In genomic region chr9:81686614-81687520, GRCh38 we compare ENCODE assay signal across 8 cellular contexts. TPM values are rescaled to one million over a fixed set of nuclear protein-coding genes. Genes with fewer than 3 reads are reported as not detected.
DNase-seq lines count a peak whose midpoint lies in the region; ATAC-seq and TF ChIP-seq lines count a peak whose summit lies in the region.

No MANE protein-coding gene starts in this region.

- H3K27ac ChIP-seq in CD8-positive, alpha-beta T cell (ENCODE audit: low read depth, low read length): no peak overlapping the region
- H3K27ac ChIP-seq in HEK293 (ENCODE audit: extremely low read depth, low read depth, low read length) (peak overlapping the region; percentile 97), mesodermal cell (ENCODE audit: low read depth, low read length, severe bottlenecking) (peak overlapping the region; percentile 41), substantia nigra (ENCODE audit: low read depth, low read length, poor library complexity, severe bottlenecking) (peak overlapping the region; percentile 47)

- H3K4me1 Mint-ChIP-seq in CD8-positive, alpha-beta T cell (ENCODE audit: low read depth): peaks cover 21% of the 10 kb centered on the region

- peak overlapping the region; percentile 26 for H3K4me3 ChIP-seq in CD8-positive, alpha-beta T cell (ENCODE audit: low read depth, low read length)
- H3K4me3 ChIP-seq in HEK293 (ENCODE audit: low read depth, low read length) (peak overlapping the region; percentile 97), mesodermal cell (ENCODE audit: extremely low read depth, insufficient read depth, low read length, poor library complexity, severe bottlenecking) (peak overlapping the region; percentile 76)

- POLR2A ChIA-PET in CD8-positive, alpha-beta T cell (lab: Charles Lee): no interaction called here
- POLR2A ChIA-PET in HEK293 (lab: Yijun Ruan, JAX): no interaction called here

- peaks cover 18% of the 10 kb centered on the region for H3K4me1 ChIP-seq in CD8-positive, alpha-beta T cell (ENCODE audit: insufficient read depth, low read length)
- H3K4me1 ChIP-seq in HEK293 (ENCODE audit: control insufficient read depth, insufficient read depth, low read length): peaks cover 16% of the 10 kb centered on the region
- peaks cover 18% of the 10 kb centered on the region for H3K4me1 ChIP-seq in mesodermal cell (ENCODE audit: control insufficient read depth, insufficient read depth, low read length, poor library complexity, severe bottlenecking)

- H3K27ac Mint-ChIP-seq in CD8-positive, alpha-beta T cell: no peak overlapping the region

- no peaks in the 10 kb centered on the region for H3K36me3 ChIP-seq in CD8-positive, alpha-beta T cell (ENCODE audit: insufficient read depth, low read length)
- H3K36me3 ChIP-seq in HEK293 (ENCODE audit: control insufficient read depth in 2 of 2, insufficient read depth in 1 of 2, low read length in 2 of 2) (peaks cover 3 to 37% of the 10 kb centered on the region in 2 experiments), mesodermal cell (ENCODE audit: control insufficient read depth, insufficient read depth, low read length) (peaks cover 32% of the 10 kb centered on the region)

- no peak for ATAC-seq in CD8-positive, alpha-beta T cell
- peak; percentile 23 for ATAC-seq in esophagus mucosa
- ATAC-seq in GM21825 (IDR thresholded peaks at IDR 0.05; ENCODE audit: unreplicated experiment): no peak

- TF ChIP-seq CTCF in CD8-positive, alpha-beta T cell (IDR thresholded peaks at IDR 0.05): no peak
- TF ChIP-seq CTCF in HEK293 (tag by site-specific recombination; IDR thresholded peaks at IDR 0.05): peak; percentile 63; the same call in 1 of the 2 replicates

- DNase-seq in CD8-positive, alpha-beta T cell: peak in 5 of 7 experiments; percentile 18 to 55 (median 36)
- DNase-seq in NCI-H2081 treated with DMSO at 0.1 percent for 48 hours (lab: John Stamatoyannopoulos, UW) (peak; percentile 68), substantia nigra (lab: John Stamatoyannopoulos, UW) (peak in 47 of 49 donors; percentile 17 to 85 (median 70))
- peak; percentile 5 to 24 for DNase-seq in activated CD4-positive, alpha-beta T cell treated with anti-CD3 and anti-CD28 coated beads, Interleukin-2, amount 50 U/mL, for 48 hours

- intact Hi-C loops in CD8-positive, alpha-beta T cell (cut with DNase I, micrococcal nuclease): loop anchor here in 1 of 2 experiments (5.0 kb wide), 1 partner anchor 90 kb away; no protein-coding TSS in a partner anchor

- no peaks in the 10 kb centered on the region for H3K9me3 ChIP-seq in CD8-positive, alpha-beta T cell (ENCODE audit: low read length)
- H3K9me3 ChIP-seq in HEK293 (ENCODE audit: control insufficient read depth, insufficient read depth, low read depth, low read length): no peaks in the 10 kb centered on the region
- no peaks in the 10 kb centered on the region for H3K9me3 ChIP-seq in mesodermal cell (ENCODE audit: control insufficient read depth, low read length)

- no peaks in the 10 kb centered on the region for H3K27me3 ChIP-seq in CD8-positive, alpha-beta T cell (ENCODE audit: insufficient read depth, low read length)

- no peak overlapping the region for H3K4me3 Mint-ChIP-seq in CD8-positive, alpha-beta T cell

- H3K27me3 Mint-ChIP-seq in CD8-positive, alpha-beta T cell (ENCODE audit: low read depth): peaks cover 7% of the 10 kb centered on the region

- H3K9me3 Mint-ChIP-seq in CD8-positive, alpha-beta T cell: no peaks in the 10 kb centered on the region

- CTCF ChIA-PET in CD8-positive, alpha-beta T cell (lab: Charles Lee): interaction anchor here (1.0 to 1.2 kb wide), 2 partner anchors 11 to 164 kb away, joined by 4 read pairs; no protein-coding TSS in a partner anchor
- CTCF ChIA-PET in HEK293 (lab: Yijun Ruan, JAX): interaction anchor here (0.6 to 2.1 kb wide), 14 partner anchors 9 to 1074 kb away, joined by 3 to 7 read pairs (median 3); no protein-coding TSS in a partner anchor

- 0 to 3% methylated on average over 31 to 34 of the region's 36 CpGs for WGBS in mesodermal cell (ENCODE audit: insufficient coverage in 2 of 2), 2 experiments

- peaks cover 2% of the 10 kb centered on the region for H3K36me3 Mint-ChIP-seq in CD8-positive, alpha-beta T cell

TF ChIP-seq in HEK293, 187 proteins besides CTCF, POLR2A, EP300 and RAD21 (continues in another document):
- TF ChIP-seq ZNF629 (tag by site-specific recombination; IDR thresholded peaks at IDR 0.05) (no peak), HIC1 (tag by site-specific recombination; IDR thresholded peaks at IDR 0.05) (peak; percentile 81), ZFP37 (tag by site-specific recombination; IDR thresholded peaks at IDR 0.05) (no peak), ZNF394 (tag by site-specific recombination; IDR thresholded peaks at IDR 0.05; ENCODE audit: borderline replicate concordance) (no peak), SP3 (tag by site-specific recombination; IDR thresholded peaks at IDR 0.05) (0 out of 2 replicates have a peak, but pooled peaks have one; percentile 15), ZBTB11 (tag by site-specific recombination; conservative IDR thresholded peaks at IDR 0.05; ENCODE audit: low read depth) (no peak), PRDM6 (tag by site-specific recombination; IDR thresholded peaks at IDR 0.05) (no peak), ZNF521 (tag by site-specific recombination; IDR thresholded peaks at IDR 0.05) (no peak), TRIM28 (IDR thresholded peaks at IDR 0.05; ENCODE audit: borderline replicate concordance, low read length) (no peak), WT1 (tag by site-specific recombination; IDR thresholded peaks at IDR 0.05) (0 out of 2 replicates have a peak, but pooled peaks have one; percentile 40), ZNF830 (tag by site-specific recombination; IDR thresholded peaks at IDR 0.05; ENCODE audit: low read depth) (no peak), ZNF514 (tag by site-specific recombination; IDR thresholded peaks at IDR 0.05) (no peak), IKZF3 (tag by site-specific recombination; IDR thresholded peaks at IDR 0.05) (peak; percentile 82), YY1 (tag by site-specific recombination; IDR thresholded peaks at IDR 0.05) (0 out of 2 replicates have a peak, but pooled peaks have one; percentile 12), SP2 (tag by site-specific recombination; IDR thresholded peaks at IDR 0.05) (peak; percentile 6; the same call in 1 of the 2 replicates), ZBTB8A (tag by site-specific recombination; IDR thresholded peaks at IDR 0.05) (peak; percentile 81), ZNF24 (tag by site-specific recombination; IDR thresholded peaks at IDR 0.05) (no peak), TCF7L2 (IDR thresholded peaks at IDR 0.05; ENCODE audit: borderline replicate concordance, low read depth, low read length) (no peak)

RNA-seq across cellular contexts. Expression of gene TLE1, which starts 2.5 kb away (rescaled TPM):
- total RNA-seq in CD8-positive, alpha-beta T cell: 10 to 100 TPM; 14.1 to 14.3 TPM
- 12.0 TPM for total RNA-seq in esophagus mucosa
- polyA plus RNA-seq in mesodermal cell (2013, experiment 1 of 2): 33.5 TPM
- polyA plus RNA-seq in mesodermal cell (2013, experiment 2 of 2): 32.8 TPM

Comparison
In these comparisons a context has a peak if more than half of its experiments do, and no peak if none do; other contexts are left out.
1. DNase-seq: peak in every context shown above with its lines; median percentile 70 in substantia nigra; 68 in NCI-H2081 treated with DMSO at 0.1 percent for 48 hours; 36 in CD8-positive, alpha-beta T cell; 14 in activated CD4-positive, alpha-beta T cell treated with anti-CD3 and anti-CD28 coated beads, Interleukin-2, amount 50 U/mL, for 48 hours.
2. H3K4me3 ChIP-seq: peak in every context shown above with its lines; median percentile 97 in HEK293; 76 in mesodermal cell; 26 in CD8-positive, alpha-beta T cell.